Comparison of ENCODE assay signal across 14 cellular contexts in genomic region chr1:52159033-52159789, GRCh38. TPM values are rescaled to one million over a fixed set of nuclear protein-coding genes. Genes with fewer than 3 reads are reported as not detected.
DNase-seq lines count a peak whose midpoint lies in the region; ATAC-seq and TF ChIP-seq lines count a peak whose summit lies in the region.
"Had no signal": no experiment of that assay in that cellular context is flagged by ENCODE, and none has a peak within 500 bp of the region (broad histone marks: within the 10 kb centered on the region; RNA-seq: fewer than 3 reads in every experiment).

No MANE protein-coding gene starts in this region.

- peak overlapping the region; percentile 21 for H3K27ac ChIP-seq in AG04450 (ENCODE audit: low read depth, low read length)

- peaks cover 4% of the 10 kb centered on the region; the same call in 1 of the 2 replicates for H3K9me3 ChIP-seq in AG04450 (ENCODE audit: control insufficient read depth, insufficient read depth, low read length)

- H3K4me3 ChIP-seq in AG04450 (ENCODE audit: low read depth, low read length), result no peak overlapping the region
- no peak overlapping the region for H3K4me3 ChIP-seq in astrocyte of the spinal cord (ENCODE audit: low read depth, low read length)

- ATAC-seq in HG03457 (IDR thresholded peaks at IDR 0.05; ENCODE audit: unreplicated experiment), result no peak
- ATAC-seq: activated T-cell treated with anti-CD3 and anti-CD28 coated beads, Interleukin-2, amount 50 U/mL, for 4 hours had no signal

- no peaks in the 10 kb centered on the region for H3K27me3 ChIP-seq in AG04450 (ENCODE audit: control insufficient read depth, insufficient read depth, low read length)

- TF ChIP-seq CTCF in AG04450 (IDR thresholded peaks at IDR 0.05; ENCODE audit: low read depth, low read length), result no peak
- no peak for TF ChIP-seq CTCF in astrocyte of the spinal cord (IDR thresholded peaks at IDR 0.05; ENCODE audit: low read depth, low read length)

- in situ Hi-C loops in astrocyte of the spinal cord (cut with HindIII; ENCODE audit: low sequenced_read_pairs), result no loop called here

- POLR2A ChIA-PET in AG04450 (lab: Yijun Ruan, JAX), result no interaction called here

- CTCF ChIA-PET in AG04450 (lab: Charles Lee), result no interaction called here

- DNase-seq in AG04450 (ENCODE audit: low read depth, low spot score) (no peak), HPDE6-E6E7 (ENCODE audit: extremely low spot score) (peak; percentile 60), astrocyte of the spinal cord (ENCODE audit: low read depth, low spot score) (peak; percentile 32), kidney tubule cell (ENCODE audit: low spot score) (peak; percentile 62), kidney glomerular epithelial cell (lab: John Stamatoyannopoulos, UW) (no peak), NCI-H510A treated with DMSO at 0.1 percent for 48 hours (lab: John Stamatoyannopoulos, UW) (no peak), NCI-H1930 (lab: John Stamatoyannopoulos, UW) (no peak)
- DNase-seq: activated T-cell treated with anti-CD3 and anti-CD28 coated beads, Interleukin-2, amount 50 U/mL, for 4 hours; DMS153; erythroblast; H9; small intestine; T-helper 2 cell had no signal

RNA-seq across cellular contexts. Expression of gene ZFYVE9, which starts 17.3 kb away (rescaled TPM):
- 19.7 and 20.7 TPM in 2 replicates for polyA plus RNA-seq in AG04450 (2011; rRNA removed)
- polyA minus RNA-seq in AG04450 (2011; rRNA and poly(A)+ RNA removed), result 28.4 and 39.2 TPM in 2 replicates

Comparison
In these comparisons a context has a peak if more than half of its experiments do, and no peak if none do; other contexts are left out.
1. DNase-seq: peak in HPDE6-E6E7 (single experiment), astrocyte of the spinal cord (single experiment) and kidney tubule cell (single experiment); none in AG04450 (single experiment), kidney glomerular epithelial cell (single experiment), NCI-H510A treated with DMSO at 0.1 percent for 48 hours (single experiment) and NCI-H1930 (0 of 2).